ENCODE assay signal across 8 cellular contexts in genomic region chr16:11255737-11256656, GRCh38. TPM values are rescaled to one million over a fixed set of nuclear protein-coding genes. Genes with fewer than 3 reads are reported as not detected.
DNase-seq lines count a peak whose midpoint lies in the region; ATAC-seq, FAIRE-seq and TF ChIP-seq lines count a peak whose summit lies in the region.

Gene SOCS1 (minus strand): TSS chr16:11256204. CDS start chr16:11255478, 726 bp downstream.

- H3K9me3 ChIP-seq in right cardiac atrium (ENCODE audit: control insufficient read depth, low read length), result no peaks in the 10 kb centered on the region

- peak; percentile 69 for DNase-seq in NCI-H1105 (lab: John Stamatoyannopoulos, UW)
- peak in 54 of 56 donors; percentile 16 to 90 (median 63) for DNase-seq in amygdala (lab: John Stamatoyannopoulos, UW)
- DNase-seq in right cardiac atrium, result peak; percentile 84 to 93 (median 93)
- peak; percentile 77 for DNase-seq in putamen (ENCODE audit: low spot score)
- DNase-seq in urothelium cell line (ENCODE audit: low spot score), result peak; percentile 95

- no peak for FAIRE-seq in urothelium cell line (lab: Jason Lieb, UNC)

- H3K4me1 ChIP-seq in right cardiac atrium (ENCODE audit: control insufficient read depth, insufficient read depth, low read length), result peaks cover 10% of the 10 kb centered on the region

- H3K27me3 ChIP-seq in right cardiac atrium (ENCODE audit: control insufficient read depth, insufficient read depth), result no peaks in the 10 kb centered on the region

- H3K4me3 ChIP-seq in GM12875 (ENCODE audit: low read depth, low read length) (peak within 1 kb of the TSS; percentile 75), right cardiac atrium (ENCODE audit: low read length) (peak within 1 kb of the TSS; percentile 95)

- peak within 1 kb of the TSS; percentile 96 for H3K27ac ChIP-seq in right cardiac atrium (ENCODE audit: low read length)

- TF ChIP-seq CTCF in GM12875 (IDR thresholded peaks at IDR 0.05; ENCODE audit: borderline replicate concordance, insufficient read depth, low read depth, low read length), result peak; percentile 91

- WGBS in right cardiac atrium, result under 1% methylated on average over 100 of the region's 100 CpGs

- peak; percentile 67 for ATAC-seq in HG02642 (IDR thresholded peaks at IDR 0.05; ENCODE audit: poor library complexity, unreplicated experiment)
- ATAC-seq in right cardiac atrium, result peak; percentile 81 to 86

- intact Hi-C loops in T-helper 1 cell treated with Interleukin-12 subunit alpha and Interleukin-12 subunit beta and Interleukin-4 antibody, amounts not matched to agents 30 ng/mL and 1 ng/mL, for 36 hours (cut with micrococcal nuclease), result loop anchor here (1.0 to 10.0 kb wide), 6 partner anchors 99 to 659 kb away; partner anchors contain the start of genes CIITA, GSPT1 and LITAF
- intact Hi-C loops in right cardiac atrium (cut with DNase I), result loop anchor here (2.0 to 10.0 kb wide), 8 partner anchors 101 to 889 kb away; no protein-coding TSS in a partner anchor

RNA-seq across cellular contexts. Expression of gene SOCS1, which starts in this region (rescaled TPM):
- 211 and 217 TPM in 2 replicates for total RNA-seq in T-helper 1 cell treated with Interleukin-12 subunit alpha and Interleukin-12 subunit beta and Interleukin-4 antibody, amounts not matched to agents 30 ng/mL and 1 ng/mL, for 36 hours
- total RNA-seq in right cardiac atrium, result 1 to 10 TPM in 3 of 4 donors, under 1 TPM in 1; 0.96 to 5.5 (median 2.2) TPM
- 2.1 TPM for polyA plus RNA-seq in right cardiac atrium

Comparison
In these comparisons a context has a peak if more than half of its experiments do, and no peak if none do; other contexts are left out.
1. Peak in every context shown above with its lines: DNase-seq, ATAC-seq, H3K4me3 ChIP-seq and H3K27ac ChIP-seq.
2. RNA of gene SOCS1 (total RNA-seq): 211 to 217 TPM in T-helper 1 cell treated with Interleukin-12 subunit alpha and Interleukin-12 subunit beta and Interleukin-4 antibody, amounts not matched to agents 30 ng/mL and 1 ng/mL, for 36 hours; 0.96 to 5.5 TPM in right cardiac atrium; every median in the first group is over 10 times any median in the second.